Comparison of ENCODE assay signal across 21 cellular contexts in genomic region chr12:44750468-44750867, GRCh38.
"Had no signal": no experiment of that assay in that cellular context is flagged by ENCODE, and none has a peak within 500 bp of the region (broad histone marks: within the 10 kb centered on the region; RNA-seq: fewer than 3 reads in every experiment).

No MANE protein-coding gene starts in this region.

- ATAC-seq: left lobe of liver had no signal

- H3K4me1 ChIP-seq: thyroid gland had no signal

- H3K36me3 ChIP-seq: thyroid gland had no signal

- H3K27me3 Mint-ChIP-seq: activated naive CD4-positive, alpha-beta T cell treated with anti-CD3 and anti-CD28 coated beads, Interleukin-2, amount 10 ng/mL, durations not matched to agents 7 days and 5 days had no signal

- H3K27me3 ChIP-seq: thyroid gland had no signal

- H3K4me1 Mint-ChIP-seq: activated naive CD4-positive, alpha-beta T cell treated with anti-CD3 and anti-CD28 coated beads, Interleukin-2, amount 10 ng/mL, durations not matched to agents 7 days and 5 days; nephron had no signal

- DNase-seq: activated CD4-positive, alpha-beta T cell treated with anti-CD3 and anti-CD28 coated beads for 1 hour; activated CD4-positive, alpha-beta T cell treated with anti-CD3 and anti-CD28 coated beads, Interleukin-2, amount 50 U/mL, for 48 hours; activated naive CD4-positive, alpha-beta T cell treated with anti-CD3 and anti-CD28 coated beads, Interleukin-2, amount 10 ng/mL, durations not matched to agents 7 days and 5 days; activated T-cell treated with anti-CD3 and anti-CD28 coated beads for 4 hours; erythroblast; foreskin melanocyte; glutamatergic neuron; hypothalamus; kidney; occipital lobe; retina; stimulated activated naive CD4-positive, alpha-beta T cell; SW 1271; T-helper 2 cell; thyroid gland had no signal

- FAIRE-seq: kidney had no signal

- H3K4me3 ChIP-seq: coronary artery, lung, thyroid gland had no signal

- H3K27ac ChIP-seq: coronary artery, thyroid gland, VCaP had no signal

- H3K9me3 ChIP-seq: thyroid gland had no signal

- H3K27ac Mint-ChIP-seq: activated naive CD4-positive, alpha-beta T cell treated with anti-CD3 and anti-CD28 coated beads, Interleukin-2, amount 10 ng/mL, durations not matched to agents 7 days and 5 days; activated T-helper 2 cell treated with anti-CD3 and anti-CD28 coated beads, Interferon-gamma antibody, Interleukin-2, Interleukin-4, amounts not matched to agents 10 μg/mL and 5 μg/mL and 100 μg/mL, durations not matched to agents 14 hours and 24 hours and 36 hours; nephron had no signal

- H3K9me3 Mint-ChIP-seq: activated T-helper 2 cell treated with anti-CD3 and anti-CD28 coated beads, Interferon-gamma antibody, Interleukin-2, Interleukin-4, amounts not matched to agents 10 μg/mL and 5 μg/mL and 100 μg/mL, durations not matched to agents 14 hours and 24 hours and 36 hours had no signal

- H3K4me3 Mint-ChIP-seq: activated naive CD4-positive, alpha-beta T cell treated with anti-CD3 and anti-CD28 coated beads, Interleukin-2, amount 10 ng/mL, durations not matched to agents 7 days and 5 days; nephron had no signal
